ENCODE assay signal across 1 cellular context in genomic region chr17:42078396-42079042, GRCh38.
TF ChIP-seq lines count a peak whose summit lies in the region.

No MANE protein-coding gene starts in this region.

TF ChIP-seq in K562, 482 proteins besides CTCF, POLR2A, EP300 and RAD21 (continues in another document):
- TF ChIP-seq MAFK (IDR thresholded peaks at IDR 0.05; ENCODE audit: low read length) (peak; percentile 64), ARID1B (IDR thresholded peaks at IDR 0.05) (peak; percentile 73), HNRNPH1 (optimal IDR thresholded peaks at IDR 0.05; ENCODE audit: low read depth, low read length) (no peak), TFAP4 (CRISPR knock-in tag; IDR thresholded peaks at IDR 0.05; ENCODE audit: borderline replicate concordance) (peak; percentile 53; the same call in 1 of the 2 replicates), MEF2D (tag; conservative IDR thresholded peaks at IDR 0.05; ENCODE audit: low read depth) (peak; percentile 86), SMARCA4 (IDR thresholded peaks at IDR 0.05) (0 out of 2 replicates have a peak, but pooled peaks have one; percentile 46), PREB (CRISPR knock-in tag; IDR thresholded peaks at IDR 0.05) (0 out of 2 replicates have a peak, but pooled peaks have one; percentile 23), KDM1A (IDR thresholded peaks at IDR 0.05) (0 out of 4 replicates have a peak, but pooled peaks of 1 of the 2 experiments have one; percentile 17), PRDM10 (IDR thresholded peaks at IDR 0.05; ENCODE audit: partially characterized antibody) (peak; percentile 71), FOXK2 (conservative IDR thresholded peaks at IDR 0.05 in 1 of 2, IDR thresholded peaks at IDR 0.05 in 1 of 2; ENCODE audit: low read depth in 2 of 2) (0 out of 4 replicates have a peak, but pooled peaks of 1 of the 2 experiments have one; percentile 17), L3MBTL2 (IDR thresholded peaks at IDR 0.05) (peak; percentile 76), NCOR1 (IDR thresholded peaks at IDR 0.05) (0 out of 2 replicates have a peak, but pooled peaks have one; percentile 25), HMBOX1 (IDR thresholded peaks at IDR 0.05) (peak; percentile 22; the same call in 1 of the 2 replicates), EP400 (IDR thresholded peaks at IDR 0.05) (0 out of 2 replicates have a peak, but pooled peaks have one; percentile 32), CEBPG (CRISPR knock-in tag; IDR thresholded peaks at IDR 0.05) (no peak), CEBPG (tag; conservative IDR thresholded peaks at IDR 0.05 in 1 of 2, IDR thresholded peaks at IDR 0.05 in 1 of 2) (no peak), MAX (CRISPR knock-in tag; IDR thresholded peaks at IDR 0.05) (peak; percentile 64), NCOA4 (IDR thresholded peaks at IDR 0.05; ENCODE audit: partially characterized antibody) (no peak), MEF2A (IDR thresholded peaks at IDR 0.05; ENCODE audit: control insufficient read depth, low read depth, low read length) (peak; percentile 53; the same call in 1 of the 2 replicates), KAT7 (CRISPR knock-in tag; IDR thresholded peaks at IDR 0.05; ENCODE audit: borderline replicate concordance) (no peak), C11orf30 (IDR thresholded peaks at IDR 0.05; ENCODE audit: low read depth) (peak; percentile 92), MGA (IDR thresholded peaks at IDR 0.05) (peak; percentile 47), GATAD2A (IDR thresholded peaks at IDR 0.05) (peak; percentile 60; the same call in 1 of the 2 replicates), ZNF408 (CRISPR knock-in tag; IDR thresholded peaks at IDR 0.05; ENCODE audit: low read depth) (no peak), LEF1 (IDR thresholded peaks at IDR 0.05) (no peak), TCF3 (CRISPR knock-in tag; IDR thresholded peaks at IDR 0.05) (0 out of 2 replicates have a peak, but pooled peaks have one; percentile 27), ATF4 (CRISPR knock-in tag; IDR thresholded peaks at IDR 0.05) (no peak), NR2C2 (CRISPR knock-in tag; IDR thresholded peaks at IDR 0.05) (no peak), NR2C2 (tag; IDR thresholded peaks at IDR 0.05) (peak; percentile 62), ZNF436 (CRISPR knock-in tag; IDR thresholded peaks at IDR 0.05) (no peak), SOX6 (IDR thresholded peaks at IDR 0.05) (peak; percentile 95), E2F6 (IDR thresholded peaks at IDR 0.05; ENCODE audit: borderline replicate concordance in 1 of 2, extremely low read depth in 1 of 2, insufficient read depth in 1 of 2, insufficient read length in 1 of 2, low read depth in 1 of 2, low read length in 1 of 2, poor library complexity in 1 of 2, severe bottlenecking in 1 of 2) (peak; percentile 21 to 69), USF2 (CRISPR knock-in tag; IDR thresholded peaks at IDR 0.05) (0 out of 2 replicates have a peak, but pooled peaks have one; percentile 31), ZNF324 (CRISPR knock-in tag; IDR thresholded peaks at IDR 0.05) (no peak), SNRNP70 (optimal IDR thresholded peaks at IDR 0.05; ENCODE audit: low read depth, low read length) (no peak), KLF16 (IDR thresholded peaks at IDR 0.05) (0 out of 2 replicates have a peak, but pooled peaks have one; percentile 6), CREM (IDR thresholded peaks at IDR 0.05; ENCODE audit: low read depth) (peak; percentile 28; the same call in 1 of the 2 replicates), NFIC (IDR thresholded peaks at IDR 0.05) (peak; percentile 25; the same call in 1 of the 2 replicates), DPF2 (IDR thresholded peaks at IDR 0.05) (peak; percentile 35; the same call in 1 of the 2 replicates), CBFA2T2 (conservative IDR thresholded peaks at IDR 0.05) (peak; percentile 42), NR2C1 (IDR thresholded peaks at IDR 0.05) (0 out of 2 replicates have a peak, but pooled peaks have one; percentile 41), NR2C1 (tag; IDR thresholded peaks at IDR 0.05) (0 out of 2 replicates have a peak, but pooled peaks have one; percentile 49)
